In genomic region chr10:33653584-33654367, GRCh38 we compare ENCODE assay signal across 16 cellular contexts.
DNase-seq lines count a peak whose midpoint lies in the region; ATAC-seq and TF ChIP-seq lines count a peak whose summit lies in the region.
"Had no signal": no experiment of that assay in that cellular context is flagged by ENCODE, and none has a peak within 500 bp of the region (broad histone marks: within the 10 kb centered on the region; RNA-seq: fewer than 3 reads in every experiment).

No MANE protein-coding gene starts in this region.

- POLR2A ChIA-PET in T-cell (lab: Charles Lee) = no interaction called here

- in situ Hi-C loops in mammary epithelial cell (cut with MboI; ENCODE audit: low sequenced_read_pairs in 2 of 2) = no loop called here

- H3K27ac Mint-ChIP-seq in CD14-positive monocyte (peak overlapping the region in 4 of 7 donors; percentile 46 to 74 (median 57)), T-cell (no peak overlapping the region)

- no peaks in the 10 kb centered on the region for H3K36me3 ChIP-seq in mammary epithelial cell (ENCODE audit: insufficient read depth, low read length)
- H3K36me3 ChIP-seq: sigmoid colon had no signal

- H2AFZ ChIP-seq in mammary epithelial cell (ENCODE audit: low read depth, low read length) = no peak overlapping the region
- H2AFZ ChIP-seq: hepatocyte had no signal

- no peak overlapping the region for H3K4me2 ChIP-seq in mammary epithelial cell (ENCODE audit: insufficient read depth, low read depth, low read length)
- H3K4me2 ChIP-seq: hepatocyte had no signal

- dilution Hi-C loops in mammary epithelial cell (cut with HindIII; ENCODE audit: low sequenced_read_pairs) = no loop called here

- TF ChIP-seq CTCF in CD14-positive monocyte (IDR thresholded peaks at IDR 0.05) = no peak
- TF ChIP-seq CTCF in mammary epithelial cell (conservative IDR thresholded peaks at IDR 0.05 in 1 of 2, IDR thresholded peaks at IDR 0.05 in 1 of 2; ENCODE audit: extremely low read depth in 1 of 2, insufficient read depth in 1 of 2, low read depth in 1 of 2, low read length in 2 of 2) = no peak

- H3K4me3 ChIP-seq in mammary epithelial cell (replicated peaks in 1 of 3; ENCODE audit: insufficient read depth in 1 of 3, low read depth in 2 of 3, low read length in 3 of 3) = no peak overlapping the region
- H3K4me3 ChIP-seq: hepatocyte, sigmoid colon had no signal

- ATAC-seq in sciatic nerve = no peak
- no peak for ATAC-seq in HG03039 (IDR thresholded peaks at IDR 0.05; ENCODE audit: unreplicated experiment)
- no peak for ATAC-seq in T-cell (replicated peaks in 1 of 4)

- peaks cover 2% of the 10 kb centered on the region for H3K9me3 ChIP-seq in mammary epithelial cell (replicated peaks; ENCODE audit: insufficient read depth, low read length)

- H3K4me3 Mint-ChIP-seq in CD14-positive monocyte (no peak overlapping the region), T-cell (no peak overlapping the region)
- H3K4me3 Mint-ChIP-seq: CD4-positive, alpha-beta memory T cell; neural crest cell had no signal

- no peak for DNase-seq in CD14-positive monocyte (ENCODE audit: low spot score)
- peak; percentile 73 for DNase-seq in M059J (ENCODE audit: low read depth)
- peak; percentile 64 for DNase-seq in mammary epithelial cell
- peak; percentile 38 for DNase-seq in kidney glomerular epithelial cell (lab: John Stamatoyannopoulos, UW)
- no peak for DNase-seq in sciatic nerve (ENCODE audit: low spot score)
- no peak for DNase-seq in activated CD8-positive, alpha-beta memory T cell treated with anti-CD3 and anti-CD28 coated beads, Interleukin-2, amount 50 U/mL, for 48 hours
- no peak for DNase-seq in T-cell
- DNase-seq: activated CD4-positive, CD25-positive, alpha-beta regulatory T cell treated with anti-CD3 and anti-CD28 coated beads, Interleukin-2, amount 50 U/mL, for 72 hours; CD4-positive, alpha-beta memory T cell; NCI-H1417; NCI-H774; sigmoid colon; substantia nigra had no signal

- WGBS in mammary epithelial cell (ENCODE audit: low coverage, missing lambda C conversion rate) = 64% methylated on average over 6 of the region's 7 CpGs

- no peaks in the 10 kb centered on the region for H3K27me3 ChIP-seq in mammary epithelial cell (ENCODE audit: insufficient read depth, low read length)
- H3K27me3 ChIP-seq: hepatocyte, sigmoid colon had no signal

- BruUV-seq in mammary epithelial cell (replicated peaks; lab: Mats Ljungman, UMichigan) = no TSS peak

- H3K27ac ChIP-seq in mammary epithelial cell (ENCODE audit: insufficient read depth, low read depth, low read length) = no peak overlapping the region
- H3K27ac ChIP-seq: hepatocyte, sigmoid colon had no signal

- no peaks in the 10 kb centered on the region for H3K79me2 ChIP-seq in mammary epithelial cell (ENCODE audit: insufficient read depth, low read length)
- H3K79me2 ChIP-seq: hepatocyte had no signal

- H3K4me1 Mint-ChIP-seq in CD14-positive monocyte = peaks cover 53% of the 10 kb centered on the region
- peaks cover 0 to 2% (median 0%) of the 10 kb centered on the region in 3 donors for H3K4me1 Mint-ChIP-seq in T-cell

- H3K27me3 Mint-ChIP-seq in CD14-positive monocyte (ENCODE audit: low read depth in 3 of 3) = peaks cover 0 to 2% (median 2%) of the 10 kb centered on the region in 3 donors
- peaks cover 0 to 3% of the 10 kb centered on the region in 2 donors for H3K27me3 Mint-ChIP-seq in T-cell

- CTCF ChIA-PET in mammary epithelial cell (lab: Charles Lee; ENCODE audit: low non-redundant PET) = no interaction called here
- CTCF ChIA-PET in T-cell (lab: Charles Lee) = no interaction called here

- H4K20me1 ChIP-seq in mammary epithelial cell (ENCODE audit: insufficient read depth, low read length) = no peaks in the 10 kb centered on the region

- H3K9me3 Mint-ChIP-seq in CD14-positive monocyte = peaks cover 6 to 21% (median 13%) of the 10 kb centered on the region in 7 donors
- H3K9me3 Mint-ChIP-seq in T-cell = peaks cover 6 to 13% (median 11%) of the 10 kb centered on the region in 3 donors

- H3K36me3 Mint-ChIP-seq in CD14-positive monocyte (peaks cover 6 to 9% of the 10 kb centered on the region in 2 donors), T-cell (no peaks in the 10 kb centered on the region)
- H3K36me3 Mint-ChIP-seq: CD4-positive, alpha-beta memory T cell had no signal

- peaks cover 9% of the 10 kb centered on the region for H3K4me1 ChIP-seq in mammary epithelial cell (ENCODE audit: insufficient read depth, low read length)
- H3K4me1 ChIP-seq: sigmoid colon had no signal

- intact Hi-C loops in CD14-positive monocyte (cut with micrococcal nuclease) = no loop called here
- intact Hi-C loops in mammary epithelial cell (cut with micrococcal nuclease) = no loop called here
- intact Hi-C loops in sciatic nerve (cut with DNase I) = no loop called here

- no peak overlapping the region for H3K9ac ChIP-seq in mammary epithelial cell (ENCODE audit: insufficient read depth, low read length)

Comparison
In these comparisons a context has a peak if more than half of its experiments do, and no peak if none do; other contexts are left out.
1. DNase-seq: peak in M059J (single experiment), mammary epithelial cell (single experiment) and kidney glomerular epithelial cell (single experiment); none in CD14-positive monocyte (single experiment), sciatic nerve (single experiment), activated CD8-positive, alpha-beta memory T cell treated with anti-CD3 and anti-CD28 coated beads, Interleukin-2, amount 50 U/mL, for 48 hours (single experiment) and T-cell (0 of 34).
2. H3K27ac Mint-ChIP-seq: peak in CD14-positive monocyte (4 of 7); none in T-cell (0 of 2).